ENCODE assay signal across 25 cellular contexts in the genomic region with DNA sequence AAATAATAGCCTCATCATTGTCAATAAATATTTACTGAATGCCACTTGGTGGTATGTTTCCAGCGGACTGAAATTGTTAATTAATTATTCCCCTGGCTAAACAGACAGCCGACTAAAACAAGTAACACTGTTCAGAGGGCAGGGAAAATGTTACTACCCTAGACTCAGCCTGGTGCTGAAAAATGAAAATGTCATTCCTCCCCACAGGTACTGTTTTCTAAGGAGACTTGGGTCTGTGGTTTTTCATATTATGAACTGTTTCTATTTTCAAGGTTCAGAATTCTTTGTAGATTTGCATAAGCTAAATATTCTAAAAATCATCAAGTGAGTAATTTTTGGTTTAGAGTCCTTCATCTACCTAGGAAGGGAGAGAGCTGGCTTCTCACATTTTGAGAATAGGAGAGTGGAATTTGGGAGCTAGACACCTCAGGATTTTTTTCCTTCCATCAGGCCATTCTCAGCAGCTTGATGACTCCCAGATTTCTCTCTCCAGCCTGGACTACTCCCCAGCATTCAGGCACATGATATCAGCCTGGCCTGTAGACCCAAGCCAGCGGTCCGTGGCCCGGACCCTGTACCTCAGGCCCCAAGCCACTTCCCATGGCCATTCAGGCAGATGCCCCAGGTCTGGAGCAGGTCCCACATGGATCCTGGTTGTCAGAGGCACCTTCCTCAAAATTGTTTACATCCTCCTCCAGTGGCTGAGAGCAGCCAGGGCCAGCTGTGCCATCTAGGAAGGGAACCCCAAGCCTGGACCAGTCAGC. TPM values are rescaled to one million over a fixed set of nuclear protein-coding genes. Genes with fewer than 3 reads are reported as not detected.
"Had no signal": no experiment of that assay in that cellular context is flagged by ENCODE, and none has a peak within 500 bp of the region (broad histone marks: within the 10 kb centered on the region; RNA-seq: fewer than 3 reads in every experiment).

No MANE protein-coding gene starts in this region.

- H3K27me3 ChIP-seq: brain microvascular endothelial cell, esophagus squamous epithelium, hepatocyte, left lung, neural progenitor cell, ovary, stomach, testis had no signal

- H3K9ac ChIP-seq: neural progenitor cell had no signal

- DNase-seq: activated CD4-positive, alpha-beta T cell treated with anti-CD3 and anti-CD28 coated beads for 48 hours; activated CD8-positive, alpha-beta memory T cell treated with anti-CD3 and anti-CD28 coated beads, Interleukin-2, amount 50 U/mL, for 4 hours; activated CD8-positive, alpha-beta T cell treated with anti-CD3 and anti-CD28 coated beads, Interleukin-2, amount 10 ng/mL, durations not matched to agents 7 days and 5 days; activated gamma-delta T cell treated with Interleukin-2 at 50 U/mL for 16 hours; activated naive CD8-positive, alpha-beta T cell treated with anti-CD3 and anti-CD28 coated beads, Interleukin-2, amount 10 ng/mL, durations not matched to agents 7 days and 5 days; activated T-cell treated with anti-CD3 and anti-CD28 coated beads, Interleukin-2, amount 50 U/mL, for 72 hours; anterior cingulate cortex; brain microvascular endothelial cell; cortex of kidney; effector CD4-positive, alpha-beta T cell; esophagus squamous epithelium; islet precursor cell; left lung; mammary epithelial cell; naive B cell; ovary; stomach; testis had no signal

- H3K27ac ChIP-seq: brain microvascular endothelial cell, esophagus squamous epithelium, hepatocyte, left lung, neural progenitor cell, ovary, stomach, testis had no signal

- H3K79me2 ChIP-seq: hepatocyte had no signal

- H3K9me3 ChIP-seq: esophagus squamous epithelium, ovary, testis had no signal

- H3K4me1 ChIP-seq: testis had no signal

- H3K4me2 ChIP-seq: hepatocyte, neural progenitor cell had no signal

- ATAC-seq: activated CD8-positive, alpha-beta T cell treated with anti-CD3 and anti-CD28 coated beads, Interleukin-2, amount 10 ng/mL, durations not matched to agents 7 days and 5 days; left lung; sciatic nerve; WTC11 had no signal

- H3K36me3 ChIP-seq: brain microvascular endothelial cell, esophagus squamous epithelium, left lung, neural progenitor cell, ovary, stomach had no signal

- H2AFZ ChIP-seq: hepatocyte, neural progenitor cell had no signal

- H3K4me3 ChIP-seq: esophagus squamous epithelium, hepatocyte, left lung, neural progenitor cell, ovary, stomach, testis had no signal

- FAIRE-seq: endothelial cell of umbilical vein had no signal

RNA-seq across cellular contexts. Expression of gene BHMT, which starts 24.4 kb away (rescaled TPM):
- total RNA-seq: activated CD8-positive, alpha-beta T cell treated with anti-CD3 and anti-CD28 coated beads, Interleukin-2, amount 10 ng/mL, durations not matched to agents 7 days and 5 days; activated naive CD8-positive, alpha-beta T cell treated with anti-CD3 and anti-CD28 coated beads, Interleukin-2, amount 10 ng/mL, durations not matched to agents 7 days and 5 days; activated T-cell treated with anti-CD3 and anti-CD28 coated beads, Interleukin-2, amount 50 U/mL, for 72 hours; endothelial cell of umbilical vein; glomerular endothelial cell; mammary epithelial cell; mononuclear cell had no signal
- polyA plus RNA-seq: endothelial cell of umbilical vein, mammary epithelial cell had no signal
